ENCODE assay signal across 24 cellular contexts in genomic region chr17:64223931-64224657, GRCh38. TPM values are rescaled to one million over a fixed set of nuclear protein-coding genes. Genes with fewer than 3 reads are reported as not detected.
DNase-seq lines count a peak whose midpoint lies in the region; ATAC-seq and TF ChIP-seq lines count a peak whose summit lies in the region.
"Had no signal": no experiment of that assay in that cellular context is flagged by ENCODE, and none has a peak within 500 bp of the region (broad histone marks: within the 10 kb centered on the region; RNA-seq: fewer than 3 reads in every experiment).

No MANE protein-coding gene starts in this region.

- TF ChIP-seq CTCF in MCF 10A (IDR thresholded peaks at IDR 0.05; ENCODE audit: unreplicated experiment) = no peak
- no peak for TF ChIP-seq CTCF in breast epithelium (IDR thresholded peaks at IDR 0.05)
- no peak for TF ChIP-seq CTCF in stomach (IDR thresholded peaks at IDR 0.05)
- TF ChIP-seq CTCF in heart right ventricle (IDR thresholded peaks at IDR 0.05) = no peak

- H3K27ac ChIP-seq in breast epithelium (no peak overlapping the region), stomach (peak overlapping the region in 4 of 5 donors; percentile 9 to 40 (median 13)), heart right ventricle (no peak overlapping the region)
- H3K27ac ChIP-seq: A549, heart left ventricle, skin epidermis, vagina had no signal

- H3K36me3 Mint-ChIP-seq in MCF 10A (ENCODE audit: insufficient read depth, unreplicated experiment) = peaks cover 15% of the 10 kb centered on the region

- intact Hi-C loops in MCF 10A (cut with micrococcal nuclease) = no loop called here
- intact Hi-C loops in breast epithelium (cut with DNase I; ENCODE audit: low total_unique reads) = no loop called here
- intact Hi-C loops in stomach (cut with DNase I; ENCODE audit: low total_unique reads) = no loop called here
- intact Hi-C loops in heart right ventricle (cut with DNase I) = no loop called here

- BruUV-seq in MCF 10A (replicated peaks; lab: Mats Ljungman, UMichigan) = no TSS peak

- H3K4me3 ChIP-seq in breast epithelium = no peak overlapping the region
- H3K4me3 ChIP-seq in stomach = no peak overlapping the region
- H3K4me3 ChIP-seq in heart right ventricle = no peak overlapping the region
- H3K4me3 ChIP-seq in H7 (ENCODE audit: insufficient read depth, low read depth, low read length) = no peak overlapping the region
- H3K4me3 ChIP-seq: A549, heart left ventricle, skin epidermis, vagina had no signal

- H3K27me3 ChIP-seq in breast epithelium = no peaks in the 10 kb centered on the region
- H3K27me3 ChIP-seq in stomach = no peaks in the 10 kb centered on the region
- H3K27me3 ChIP-seq in heart right ventricle = no peaks in the 10 kb centered on the region
- no peaks in the 10 kb centered on the region for H3K27me3 ChIP-seq in H7 (ENCODE audit: control insufficient read depth, insufficient read depth, low read length)
- H3K27me3 ChIP-seq: heart left ventricle, vagina had no signal

- H3K4me1 Mint-ChIP-seq in MCF 10A (ENCODE audit: insufficient read depth, unreplicated experiment) = peaks cover 17% of the 10 kb centered on the region

- H3K27ac Mint-ChIP-seq in MCF 10A (ENCODE audit: low read depth, unreplicated experiment) = peak overlapping the region; percentile 76
- H3K27ac Mint-ChIP-seq: activated naive CD4-positive, alpha-beta T cell treated with anti-CD3 and anti-CD28 coated beads, Interleukin-2, amount 50 U/mL, for 24 hours; activated T-helper 1 cell treated with anti-CD3 and anti-CD28 coated beads, Interleukin-12 subunit alpha, Interleukin-12 subunit beta, Interleukin-2, Interleukin-4 antibody, amounts not matched to agents 30 ng/mL and 10 ng/mL and 1 ng/mL, durations not matched to agents 14 hours and 24 hours and 36 hours; B cell; memory B cell had no signal

- TF ChIP-seq POLR2A in breast epithelium (IDR thresholded peaks at IDR 0.05) = no peak
- TF ChIP-seq POLR2A in stomach (IDR thresholded peaks at IDR 0.05) = no peak

- ATAC-seq in heart right ventricle = no peak
- ATAC-seq: A549, heart left ventricle had no signal

- H3K36me3 ChIP-seq in breast epithelium = no peaks in the 10 kb centered on the region
- H3K36me3 ChIP-seq in stomach = no peaks in the 10 kb centered on the region
- H3K36me3 ChIP-seq in heart right ventricle = no peaks in the 10 kb centered on the region
- H3K36me3 ChIP-seq in H7 (replicated peaks; ENCODE audit: control insufficient read depth, insufficient read depth, low read length) = no peaks in the 10 kb centered on the region
- H3K36me3 ChIP-seq: heart left ventricle, vagina had no signal

- no peaks in the 10 kb centered on the region for H3K4me1 ChIP-seq in breast epithelium
- peaks cover 10 to 51% (median 30%) of the 10 kb centered on the region in 4 donors for H3K4me1 ChIP-seq in stomach
- peaks cover 0 to 24% (median 13%) of the 10 kb centered on the region in 9 donors for H3K4me1 ChIP-seq in heart right ventricle
- H3K4me1 ChIP-seq: A549 had no signal

- no peaks in the 10 kb centered on the region for H3K27me3 Mint-ChIP-seq in MCF 10A (ENCODE audit: insufficient read depth, unreplicated experiment)
- H3K27me3 Mint-ChIP-seq: activated naive CD4-positive, alpha-beta T cell treated with anti-CD3 and anti-CD28 coated beads, Interleukin-2, amount 50 U/mL, for 24 hours; B cell; memory B cell had no signal

- POLR2A ChIA-PET in MCF 10A (lab: Yijun Ruan, JAX) = interaction anchor here (0.7 to 1.2 kb wide), 4 partner anchors 17 to 39 kb away, joined by 3 to 5 read pairs (median 3); no protein-coding TSS in a partner anchor

- no peak for DNase-seq in MCF 10A (ENCODE audit: unreplicated experiment)
- DNase-seq in breast epithelium (ENCODE audit: low spot score in 2 of 2) = no peak
- peak; percentile 94 to 97 for DNase-seq in NCI-H524 (lab: John Stamatoyannopoulos, UW)
- peak; percentile 80 for DNase-seq in cerebellum (ENCODE audit: low spot score)
- DNase-seq in stomach = no peak
- DNase-seq in dermis blood vessel endothelial cell = no peak
- DNase-seq in heart right ventricle = no peak
- no peak for DNase-seq in H7
- DNase-seq: activated CD4-positive, alpha-beta T cell treated with anti-CD3 and anti-CD28 coated beads, Interleukin-2, amount 50 U/mL, for 4 hours; activated CD4-positive, CD25-positive, alpha-beta regulatory T cell; DND-41; heart left ventricle; NCI-H1436; NK-92 treated with Interleukin-12 subunit alpha and Interleukin-12 subunit beta, amount 100 ng/mL, for 24 hours; SHP77; stimulated activated CD4-positive, alpha-beta T cell treated with anti-CD3 and anti-CD28 coated beads, Interleukin-2, amount 100 ng/mL, for 24 hours; T1000 had no signal

- H3K4me3 Mint-ChIP-seq in MCF 10A (ENCODE audit: unreplicated experiment) = no peak overlapping the region
- H3K4me3 Mint-ChIP-seq: activated naive CD4-positive, alpha-beta T cell treated with anti-CD3 and anti-CD28 coated beads, Interleukin-2, amount 50 U/mL, for 24 hours; activated T-helper 1 cell treated with anti-CD3 and anti-CD28 coated beads, Interleukin-12 subunit alpha, Interleukin-12 subunit beta, Interleukin-2, Interleukin-4 antibody, amounts not matched to agents 30 ng/mL and 10 ng/mL and 1 ng/mL, durations not matched to agents 14 hours and 24 hours and 36 hours; B cell; memory B cell had no signal

- CTCF ChIA-PET in MCF 10A (lab: Yijun Ruan, JAX) = interaction anchor here (1.4 kb wide), 1 partner anchor 14 kb away, joined by 4 read pairs; no protein-coding TSS in a partner anchor

- no peak for TF ChIP-seq EP300 in stomach (IDR thresholded peaks at IDR 0.05)

- no peaks in the 10 kb centered on the region for H3K9me3 Mint-ChIP-seq in MCF 10A (ENCODE audit: unreplicated experiment)
- H3K9me3 Mint-ChIP-seq: activated T-helper 1 cell treated with anti-CD3 and anti-CD28 coated beads, Interleukin-12 subunit alpha, Interleukin-12 subunit beta, Interleukin-2, Interleukin-4 antibody, amounts not matched to agents 30 ng/mL and 10 ng/mL and 1 ng/mL, durations not matched to agents 14 hours and 24 hours and 36 hours had no signal

- H3K9me3 ChIP-seq in breast epithelium = no peaks in the 10 kb centered on the region
- H3K9me3 ChIP-seq in stomach = no peaks in the 10 kb centered on the region
- H3K9me3 ChIP-seq in heart right ventricle = no peaks in the 10 kb centered on the region
- H3K9me3 ChIP-seq: A549, vagina had no signal

- WGBS in stomach, 5 donors = 58 to 80% (median 71%) methylated on average over 5 of the region's 5 CpGs
- WGBS in heart right ventricle, 2 donors = 78 to 79% methylated on average over 5 of the region's 5 CpGs

RNA-seq across cellular contexts. Expression of gene TEX2, which starts 39.0 kb away (rescaled TPM):
- total RNA-seq in MCF 10A (2022) (33.7 and 42.2 TPM in 2 replicates), breast epithelium (10 to 100 TPM; 47.5 to 70.7 (median 69.6) TPM), cerebellum (26.9 TPM), stomach (10 to 100 TPM; 17.5 to 50.6 (median 40.0) TPM), dermis blood vessel endothelial cell (34.9 and 47.8 TPM in 2 replicates), heart right ventricle (10 to 100 TPM; 44.2 to 60.5 (median 55.3) TPM)
- polyA plus RNA-seq in stomach (1 to 10 TPM; 5.8 to 8.0 (median 7.7) TPM), heart right ventricle (10 to 100 TPM; 15.9 to 22.3 TPM)
- 4.7 and 7.3 TPM in 2 replicates for total RNA-seq in H7 (2014; rRNA removed; shearing (Covaris generic))

Comparison
In these comparisons a context has a peak if more than half of its experiments do, and no peak if none do; other contexts are left out.
1. DNase-seq: peak in NCI-H524 (2 of 2) and cerebellum (single experiment); none in MCF 10A (single experiment), breast epithelium (0 of 2), stomach (single experiment), dermis blood vessel endothelial cell (single experiment), heart right ventricle (0 of 2) and H7 (single experiment).
2. H3K27ac ChIP-seq: peak in stomach (4 of 5); none in breast epithelium (0 of 2) and heart right ventricle (0 of 10).